Comparison of ENCODE assay signal across 9 cellular contexts in the genomic region with DNA sequence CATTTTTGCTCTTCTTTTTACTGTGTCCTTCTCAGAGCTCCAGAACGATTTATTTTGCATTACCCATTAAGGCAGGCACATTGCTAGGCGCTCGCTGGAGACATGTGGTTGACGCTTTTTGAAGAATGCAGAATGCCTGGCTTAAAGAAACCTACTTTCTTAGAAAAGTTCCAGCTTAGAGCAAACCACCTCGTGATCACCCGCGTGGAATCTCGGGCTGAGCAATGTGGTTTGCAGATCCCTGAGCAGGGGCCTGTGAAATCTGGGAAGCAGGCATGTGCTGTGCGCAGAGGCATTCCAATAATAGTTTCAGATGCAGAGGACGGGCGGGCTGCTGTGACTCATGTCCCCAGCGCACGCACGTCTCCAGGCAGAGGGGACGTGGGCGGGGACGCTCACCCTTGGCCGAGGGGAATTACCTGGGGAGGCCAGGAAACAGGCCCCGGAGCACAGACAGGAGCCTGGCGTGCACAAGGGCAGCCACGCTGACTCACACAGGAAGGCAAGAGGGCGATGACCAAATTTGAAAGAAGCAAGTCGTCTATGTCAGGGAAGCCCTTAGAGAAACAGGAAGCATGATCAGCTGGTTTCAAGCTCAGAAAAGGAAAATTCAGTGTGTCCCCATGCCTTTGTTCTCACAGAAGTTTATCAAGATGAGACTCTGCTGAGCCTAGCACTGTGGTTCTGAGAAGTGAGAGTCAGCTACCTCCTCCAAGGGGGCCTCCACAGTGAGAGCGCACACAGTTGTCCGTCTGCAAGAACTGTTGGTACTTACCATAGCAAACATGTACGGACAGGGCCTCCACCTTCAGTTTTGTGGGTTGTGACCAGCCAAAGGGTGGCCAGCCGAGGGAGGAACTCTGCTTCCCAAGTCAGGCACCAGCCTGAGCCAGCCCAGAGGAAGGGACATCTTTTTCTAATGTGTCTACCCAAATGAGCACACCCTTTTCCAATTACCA.
DNase-seq lines count a peak whose midpoint lies in the region; ATAC-seq and TF ChIP-seq lines count a peak whose summit lies in the region.
"Had no signal": no experiment of that assay in that cellular context is flagged by ENCODE, and none has a peak within 500 bp of the region (broad histone marks: within the 10 kb centered on the region; RNA-seq: fewer than 3 reads in every experiment).

No MANE protein-coding gene starts in this region.

- peak in 1 of 2 donors; percentile 11 for TF ChIP-seq POLR2A in uterus (IDR thresholded peaks at IDR 0.05)

- H3K27me3 ChIP-seq in uterus = no peaks in the 10 kb centered on the region

- no peaks in the 10 kb centered on the region for H3K9me3 Mint-ChIP-seq in activated naive CD8-positive, alpha-beta T cell treated with anti-CD3 and anti-CD28 coated beads, Interleukin-2, amount 10 ng/mL, durations not matched to agents 7 days and 5 days

- peaks cover 44% of the 10 kb centered on the region for H3K4me1 Mint-ChIP-seq in activated naive CD8-positive, alpha-beta T cell treated with anti-CD3 and anti-CD28 coated beads, Interleukin-2, amount 10 ng/mL, durations not matched to agents 7 days and 5 days

- no peaks in the 10 kb centered on the region for H3K9me3 ChIP-seq in uterus

- H3K4me1 ChIP-seq in uterus = no peaks in the 10 kb centered on the region

- DNase-seq in 8988T (peak; percentile 69), SKM-1 treated with dmso at 0.1 percent for 144 hours (lab: John Stamatoyannopoulos, UW; ENCODE audit: unreplicated experiment) (peak; percentile 90), left cardiac atrium (peak; percentile 90), retinal pigment epithelial cell (ENCODE audit: low read depth) (peak; percentile 97), uterus (peak; percentile 68 to 73)
- DNase-seq in activated naive CD8-positive, alpha-beta T cell treated with anti-CD3 and anti-CD28 coated beads, Interleukin-2, amount 10 ng/mL, durations not matched to agents 7 days and 5 days = peak; percentile 82

- H3K36me3 Mint-ChIP-seq in activated naive CD8-positive, alpha-beta T cell treated with anti-CD3 and anti-CD28 coated beads, Interleukin-2, amount 10 ng/mL, durations not matched to agents 7 days and 5 days = no peaks in the 10 kb centered on the region

- H3K4me3 ChIP-seq in retinal pigment epithelial cell (ENCODE audit: low read length) = no peak overlapping the region
- no peak overlapping the region for H3K4me3 ChIP-seq in uterus

- H3K27me3 Mint-ChIP-seq in activated naive CD8-positive, alpha-beta T cell treated with anti-CD3 and anti-CD28 coated beads, Interleukin-2, amount 10 ng/mL, durations not matched to agents 7 days and 5 days = peaks cover 8% of the 10 kb centered on the region

- H3K27ac Mint-ChIP-seq in activated naive CD8-positive, alpha-beta T cell treated with anti-CD3 and anti-CD28 coated beads, Interleukin-2, amount 10 ng/mL, durations not matched to agents 7 days and 5 days = peak overlapping the region; percentile 86

- ATAC-seq in GM19025 (IDR thresholded peaks at IDR 0.05; ENCODE audit: low read depth, unreplicated experiment) = peak; percentile 95
- ATAC-seq in HG03175 (IDR thresholded peaks at IDR 0.05; ENCODE audit: unreplicated experiment) = peak; percentile 96
- ATAC-seq in activated naive CD8-positive, alpha-beta T cell treated with anti-CD3 and anti-CD28 coated beads, Interleukin-2, amount 10 ng/mL, durations not matched to agents 7 days and 5 days (ENCODE audit: low read depth) = peak; percentile 98
- ATAC-seq in left cardiac atrium = peak; percentile 90 to 98

- POLR2A ChIA-PET in activated naive CD8-positive, alpha-beta T cell treated with anti-CD3 and anti-CD28 coated beads, Interleukin-2, amount 10 ng/mL, durations not matched to agents 7 days and 5 days (lab: Charles Lee) = interaction anchor here (0.6 to 1.4 kb wide), 2 partner anchors 146 to 1237 kb away, joined by 4 to 6 read pairs; a partner anchor contains a TSS

- TF ChIP-seq CTCF in retinal pigment epithelial cell (conservative IDR thresholded peaks at IDR 0.05; ENCODE audit: low read depth, low read length) (no peak), uterus (IDR thresholded peaks at IDR 0.05) (no peak)

- peak overlapping the region; percentile 69 for H3K4me3 Mint-ChIP-seq in activated naive CD8-positive, alpha-beta T cell treated with anti-CD3 and anti-CD28 coated beads, Interleukin-2, amount 10 ng/mL, durations not matched to agents 7 days and 5 days

- intact Hi-C loops in left cardiac atrium (cut with DNase I) (no loop called here), uterus (cut with DNase I; ENCODE audit: low total_unique reads) (no loop called here)

- H3K27ac ChIP-seq in uterus = peak overlapping the region; percentile 54 to 60
- H3K27ac ChIP-seq: C4-2B had no signal

- H3K36me3 ChIP-seq in uterus = no peaks in the 10 kb centered on the region
